Comparison of ENCODE assay signal across 14 cellular contexts in the genomic region with DNA sequence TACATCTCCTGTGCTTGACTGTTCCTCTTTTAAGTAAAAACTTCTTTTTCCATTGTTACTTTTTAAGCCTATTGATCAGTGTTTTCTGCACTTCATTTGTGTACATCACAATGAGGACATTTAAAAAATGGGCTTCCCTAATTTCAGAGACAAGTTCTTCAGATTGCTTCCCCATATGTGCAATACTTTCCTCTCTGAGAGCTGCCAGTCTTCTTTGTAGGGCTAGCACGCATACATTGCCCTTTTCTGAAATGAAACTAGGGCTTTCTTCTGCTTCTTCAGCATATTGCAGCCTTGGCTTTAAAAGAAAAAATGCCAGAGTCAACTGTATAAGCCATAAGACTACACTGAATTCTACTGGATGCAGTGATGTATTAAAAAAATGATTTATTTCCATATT. TPM values are rescaled to one million over a fixed set of nuclear protein-coding genes. Genes with fewer than 3 reads are reported as not detected.
DNase-seq lines count a peak whose midpoint lies in the region.
"Had no signal": no experiment of that assay in that cellular context is flagged by ENCODE, and none has a peak within 500 bp of the region (broad histone marks: within the 10 kb centered on the region; RNA-seq: fewer than 3 reads in every experiment).

No MANE protein-coding gene starts in this region.

- H3K27ac Mint-ChIP-seq in activated naive CD8-positive, alpha-beta T cell treated with anti-CD3 and anti-CD28 coated beads for 36 hours, result no peak overlapping the region

- H3K36me3 Mint-ChIP-seq in activated naive CD8-positive, alpha-beta T cell treated with anti-CD3 and anti-CD28 coated beads for 36 hours, result no peaks in the 10 kb centered on the region

- peaks cover 1% of the 10 kb centered on the region for H3K9me3 Mint-ChIP-seq in activated naive CD8-positive, alpha-beta T cell treated with anti-CD3 and anti-CD28 coated beads for 36 hours

- in situ Hi-C loops in ACHN (cut with HindIII; ENCODE audit: low pct_ligation_motif_present, low pct_unique_long_range_greater_than_20kb, low sequenced_read_pairs), result no loop called here

- H3K4me3 Mint-ChIP-seq in activated naive CD8-positive, alpha-beta T cell treated with anti-CD3 and anti-CD28 coated beads for 36 hours, result no peak overlapping the region

- peak overlapping the region; percentile 81 for H3K27ac ChIP-seq in angular gyrus (ENCODE audit: low read depth, low read length)
- H3K27ac ChIP-seq: 22Rv1 had no signal

- DNase-seq in NCI-H446 treated with DMSO at 0.1 percent for 48 hours (lab: John Stamatoyannopoulos, UW), result peak; percentile 12
- DNase-seq in NCI-H446 (lab: John Stamatoyannopoulos, UW), result no peak
- peak; percentile 55 for DNase-seq in medulla oblongata (ENCODE audit: extremely low spot score)
- no peak for DNase-seq in T1000 (lab: John Stamatoyannopoulos, UW)
- no peak for DNase-seq in hepatic stellate cell (ENCODE audit: low spot score)
- DNase-seq in activated naive CD8-positive, alpha-beta T cell treated with anti-CD3 and anti-CD28 coated beads for 36 hours, result no peak
- no peak for DNase-seq in ACHN
- DNase-seq: C1 segment of cervical spinal cord, Karpas-422, MM.1S, NCI-H1105, NCI-H187 had no signal

- no peaks in the 10 kb centered on the region for H3K4me1 Mint-ChIP-seq in activated naive CD8-positive, alpha-beta T cell treated with anti-CD3 and anti-CD28 coated beads for 36 hours

- no peaks in the 10 kb centered on the region for H3K27me3 Mint-ChIP-seq in activated naive CD8-positive, alpha-beta T cell treated with anti-CD3 and anti-CD28 coated beads for 36 hours

RNA-seq across cellular contexts. Expression of a gene that starts 37.8 kb away (rescaled TPM):
- total RNA-seq in activated naive CD8-positive, alpha-beta T cell treated with anti-CD3 and anti-CD28 coated beads for 36 hours, result not detected

Comparison
In these comparisons a context has a peak if more than half of its experiments do, and no peak if none do; other contexts are left out.
1. DNase-seq: peak in NCI-H446 treated with DMSO at 0.1 percent for 48 hours (single experiment) and medulla oblongata (single experiment); none in NCI-H446 (0 of 2), T1000 (single experiment), hepatic stellate cell (single experiment), activated naive CD8-positive, alpha-beta T cell treated with anti-CD3 and anti-CD28 coated beads for 36 hours (single experiment) and ACHN (single experiment).